19 cellular contexts compared by ENCODE assay signal in genomic region chr1:40793617-40794016, GRCh38. TPM values are rescaled to one million over a fixed set of nuclear protein-coding genes. Genes with fewer than 3 reads are reported as not detected.
A peak's percentile ranks its signal among the peaks of the same experiment; 100 is the strongest.
DNase-seq lines count a peak whose midpoint lies in the region; ATAC-seq and TF ChIP-seq lines count a peak whose summit lies in the region.
"Had no signal": no experiment of that assay in that cellular context is flagged by ENCODE, and none has a peak within 500 bp of the region (broad histone marks: within the 10 kb centered on the region; RNA-seq: fewer than 3 reads in every experiment).

No MANE protein-coding gene starts in this region.

- POLR2A ChIA-PET in activated CD4-positive, alpha-beta T cell treated with anti-CD3 and anti-CD28 coated beads, Interleukin-2, amount 10 ng/mL, durations not matched to agents 7 days and 5 days (lab: Charles Lee): no interaction called here
- POLR2A ChIA-PET in CD4-positive, alpha-beta T cell (lab: Charles Lee): no interaction called here
- POLR2A ChIA-PET in naive thymus-derived CD8-positive, alpha-beta T cell (lab: Charles Lee): no interaction called here

- DNase-seq in activated CD4-positive, alpha-beta T cell treated with anti-CD3 and anti-CD28 coated beads, Interleukin-2, amount 10 ng/mL, durations not matched to agents 7 days and 5 days: no peak
- no peak for DNase-seq in activated CD4-positive, alpha-beta T cell treated with anti-CD3 and anti-CD28 coated beads for 48 hours
- DNase-seq in CD4-positive, alpha-beta T cell: no peak
- DNase-seq in naive thymus-derived CD8-positive, alpha-beta T cell: no peak
- no peak for DNase-seq in HCEC 1CT
- DNase-seq in activated CD4-positive, alpha-beta T cell treated with anti-CD3 and anti-CD28 coated beads for 4 hours: no peak
- DNase-seq in NCI-H2196 treated with DMSO at 0.1 percent for 48 hours (lab: John Stamatoyannopoulos, UW; ENCODE audit: unreplicated experiment): no peak
- DNase-seq: 8988T; H9; KG1; NCI-H1105; NCI-H2029 treated with DMSO at 0.1 percent for 48 hours; NCI-H345; NCI-H524; NCI-H774; NK-92 treated with Interleukin-12 subunit alpha and Interleukin-12 subunit beta, amount 100 ng/mL, for 24 hours had no signal

- intact Hi-C loops in CD4-positive, alpha-beta T cell (cut with DNase I, micrococcal nuclease): loop anchor here in 1 of 2 experiments (1.0 kb wide), 1 partner anchor 26 kb away; no protein-coding TSS in a partner anchor

- H3K27ac ChIP-seq in CD4-positive, alpha-beta T cell (ENCODE audit: low read depth, low read length): no peak overlapping the region
- H3K27ac ChIP-seq: BLaER1 treated with 17β-estradiol and CSF1 and Interleukin-3, amounts not matched to agents 10 nM and 100 nM had no signal

- CTCF ChIA-PET in activated CD4-positive, alpha-beta T cell treated with anti-CD3 and anti-CD28 coated beads, Interleukin-2, amount 10 ng/mL, durations not matched to agents 7 days and 5 days (lab: Charles Lee): interaction anchor here (0.8 to 1.5 kb wide), 2 partner anchors 15 to 19 kb away, joined by 3 to 4 read pairs; no protein-coding TSS in a partner anchor
- CTCF ChIA-PET in CD4-positive, alpha-beta T cell (lab: Charles Lee): no interaction called here

- H3K36me3 Mint-ChIP-seq in activated CD4-positive, alpha-beta T cell treated with anti-CD3 and anti-CD28 coated beads, Interleukin-2, amount 10 ng/mL, durations not matched to agents 7 days and 5 days (ENCODE audit: low read depth): no peaks in the 10 kb centered on the region
- no peaks in the 10 kb centered on the region for H3K36me3 Mint-ChIP-seq in CD4-positive, alpha-beta T cell (ENCODE audit: low read depth)
- no peaks in the 10 kb centered on the region for H3K36me3 Mint-ChIP-seq in activated T-helper 17 cell treated with anti-CD3 and anti-CD28 coated beads, Interleukin-2, amount 50 U/mL, for 72 hours (ENCODE audit: low read depth)
- H3K36me3 Mint-ChIP-seq in naive thymus-derived CD8-positive, alpha-beta T cell: no peaks in the 10 kb centered on the region

- H3K4me1 Mint-ChIP-seq in activated CD4-positive, alpha-beta T cell treated with anti-CD3 and anti-CD28 coated beads, Interleukin-2, amount 10 ng/mL, durations not matched to agents 7 days and 5 days: peaks cover 34% of the 10 kb centered on the region
- H3K4me1 Mint-ChIP-seq in CD4-positive, alpha-beta T cell (ENCODE audit: low read depth): peaks cover 23% of the 10 kb centered on the region
- H3K4me1 Mint-ChIP-seq in activated T-helper 17 cell treated with anti-CD3 and anti-CD28 coated beads, Interleukin-2, amount 50 U/mL, for 72 hours: peaks cover 23% of the 10 kb centered on the region
- peaks cover 19 to 48% (median 45%) of the 10 kb centered on the region in 4 donors for H3K4me1 Mint-ChIP-seq in naive thymus-derived CD8-positive, alpha-beta T cell

- H3K27ac Mint-ChIP-seq in activated CD4-positive, alpha-beta T cell treated with anti-CD3 and anti-CD28 coated beads, Interleukin-2, amount 10 ng/mL, durations not matched to agents 7 days and 5 days: peak overlapping the region; percentile 62
- peak overlapping the region; percentile 3 for H3K27ac Mint-ChIP-seq in CD4-positive, alpha-beta T cell
- peak overlapping the region; percentile 18 for H3K27ac Mint-ChIP-seq in activated T-helper 17 cell treated with anti-CD3 and anti-CD28 coated beads, Interleukin-2, amount 50 U/mL, for 72 hours
- peak overlapping the region in 7 of 10 donors; percentile 42 to 90 (median 77) for H3K27ac Mint-ChIP-seq in naive thymus-derived CD8-positive, alpha-beta T cell

- H3K9me3 ChIP-seq in CD4-positive, alpha-beta T cell (ENCODE audit: control insufficient read depth, low read length): no peaks in the 10 kb centered on the region
- H3K9me3 ChIP-seq: BLaER1 treated with 17β-estradiol and CSF1 and Interleukin-3, amounts not matched to agents 10 nM and 100 nM had no signal

- no peaks in the 10 kb centered on the region for H3K9me3 Mint-ChIP-seq in activated CD4-positive, alpha-beta T cell treated with anti-CD3 and anti-CD28 coated beads, Interleukin-2, amount 10 ng/mL, durations not matched to agents 7 days and 5 days
- H3K9me3 Mint-ChIP-seq in CD4-positive, alpha-beta T cell: no peaks in the 10 kb centered on the region
- no peaks in the 10 kb centered on the region for H3K9me3 Mint-ChIP-seq in activated T-helper 17 cell treated with anti-CD3 and anti-CD28 coated beads, Interleukin-2, amount 50 U/mL, for 72 hours
- no peaks in the 10 kb centered on the region for H3K9me3 Mint-ChIP-seq in naive thymus-derived CD8-positive, alpha-beta T cell
- H3K9me3 Mint-ChIP-seq: H9 had no signal

- H3K27me3 Mint-ChIP-seq in activated CD4-positive, alpha-beta T cell treated with anti-CD3 and anti-CD28 coated beads, Interleukin-2, amount 10 ng/mL, durations not matched to agents 7 days and 5 days: peaks cover 1% of the 10 kb centered on the region
- no peaks in the 10 kb centered on the region for H3K27me3 Mint-ChIP-seq in CD4-positive, alpha-beta T cell
- peaks cover 3% of the 10 kb centered on the region for H3K27me3 Mint-ChIP-seq in activated T-helper 17 cell treated with anti-CD3 and anti-CD28 coated beads, Interleukin-2, amount 50 U/mL, for 72 hours
- H3K27me3 Mint-ChIP-seq in naive thymus-derived CD8-positive, alpha-beta T cell: peaks cover 0 to 1% (median 0%) of the 10 kb centered on the region in 5 donors

- ATAC-seq in CD4-positive, alpha-beta T cell (ENCODE audit: poor library complexity): no peak
- ATAC-seq in activated T-helper 17 cell treated with anti-CD3 and anti-CD28 coated beads, Interleukin-2, amount 50 U/mL, for 72 hours (replicated peaks): no peak
- no peak for ATAC-seq in naive thymus-derived CD8-positive, alpha-beta T cell
- ATAC-seq: Panc1 had no signal

- no peaks in the 10 kb centered on the region for H3K27me3 ChIP-seq in CD4-positive, alpha-beta T cell (ENCODE audit: control insufficient read depth, insufficient read depth, low read length)
- H3K27me3 ChIP-seq: BLaER1 treated with 17β-estradiol and CSF1 and Interleukin-3, amounts not matched to agents 10 nM and 100 nM had no signal

- no peak for TF ChIP-seq CTCF in CD4-positive, alpha-beta T cell (IDR thresholded peaks at IDR 0.05)

- H3K4me3 Mint-ChIP-seq in activated CD4-positive, alpha-beta T cell treated with anti-CD3 and anti-CD28 coated beads, Interleukin-2, amount 10 ng/mL, durations not matched to agents 7 days and 5 days: no peak overlapping the region
- no peak overlapping the region for H3K4me3 Mint-ChIP-seq in CD4-positive, alpha-beta T cell
- no peak overlapping the region for H3K4me3 Mint-ChIP-seq in activated T-helper 17 cell treated with anti-CD3 and anti-CD28 coated beads, Interleukin-2, amount 50 U/mL, for 72 hours
- peak overlapping the region in 7 of 10 donors; percentile 5 to 75 (median 30) for H3K4me3 Mint-ChIP-seq in naive thymus-derived CD8-positive, alpha-beta T cell
- H3K4me3 Mint-ChIP-seq: H9 had no signal

RNA-seq across cellular contexts. Expression of gene KCNQ4, which starts 10.0 kb away (rescaled TPM):
- total RNA-seq in activated CD4-positive, alpha-beta T cell treated with anti-CD3 and anti-CD28 coated beads, Interleukin-2, amount 10 ng/mL, durations not matched to agents 7 days and 5 days: under 1 TPM; 0.23 to 0.52 TPM
- under 1 TPM; 0.25 to 0.30 TPM for total RNA-seq in CD4-positive, alpha-beta T cell
- 1 to 10 TPM in 1 of 2 donors, under 1 TPM in 1; 0.45 to 1.5 TPM for total RNA-seq in activated T-helper 17 cell treated with anti-CD3 and anti-CD28 coated beads, Interleukin-2, amount 50 U/mL, for 72 hours
- under 1 TPM; 0.18 to 0.25 TPM for total RNA-seq in naive thymus-derived CD8-positive, alpha-beta T cell
- under 1 TPM; 0.08 to 0.17 (median 0.08) TPM for polyA plus RNA-seq in naive thymus-derived CD8-positive, alpha-beta T cell

Comparison
In these comparisons a context has a peak if more than half of its experiments do, and no peak if none do; other contexts are left out.
1. H3K27ac Mint-ChIP-seq: peak in every context shown above with its lines; median percentile 77 in naive thymus-derived CD8-positive, alpha-beta T cell; 62 in activated CD4-positive, alpha-beta T cell treated with anti-CD3 and anti-CD28 coated beads, Interleukin-2, amount 10 ng/mL, durations not matched to agents 7 days and 5 days; 18 in activated T-helper 17 cell treated with anti-CD3 and anti-CD28 coated beads, Interleukin-2, amount 50 U/mL, for 72 hours; 3 in CD4-positive, alpha-beta T cell.
2. H3K4me3 Mint-ChIP-seq: peak in naive thymus-derived CD8-positive, alpha-beta T cell (7 of 10); none in activated CD4-positive, alpha-beta T cell treated with anti-CD3 and anti-CD28 coated beads, Interleukin-2, amount 10 ng/mL, durations not matched to agents 7 days and 5 days (single experiment), CD4-positive, alpha-beta T cell (single experiment) and activated T-helper 17 cell treated with anti-CD3 and anti-CD28 coated beads, Interleukin-2, amount 50 U/mL, for 72 hours (single experiment).